ENCODE assay signal across 17 cellular contexts in the genomic region with DNA sequence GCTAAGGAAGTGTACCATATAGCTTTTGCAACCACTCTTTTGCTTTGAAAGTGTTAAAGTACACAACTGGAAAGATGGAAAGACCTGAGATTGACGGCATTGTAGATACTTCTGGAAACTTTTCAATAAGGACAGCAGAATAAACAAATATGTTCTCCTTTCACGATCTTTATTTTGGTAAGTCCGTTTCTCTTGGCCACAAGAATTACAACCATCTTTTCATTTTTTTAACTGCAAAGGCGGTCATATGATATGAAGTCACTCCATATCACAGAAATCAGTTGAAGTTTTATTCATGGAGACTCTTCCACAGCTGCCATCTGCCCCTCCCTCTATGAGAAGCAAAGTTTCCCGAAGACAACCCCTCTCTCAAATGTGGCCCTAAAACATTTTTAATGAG.
A peak's percentile ranks its signal among the peaks of the same experiment; 100 is the strongest.
DNase-seq lines count a peak whose midpoint lies in the region; ATAC-seq, FAIRE-seq and TF ChIP-seq lines count a peak whose summit lies in the region.
"Had no signal": no experiment of that assay in that cellular context is flagged by ENCODE, and none has a peak within 500 bp of the region (broad histone marks: within the 10 kb centered on the region; RNA-seq: fewer than 3 reads in every experiment).

No MANE protein-coding gene starts in this region.

- TF ChIP-seq CTCF in A549 (IDR thresholded peaks at IDR 0.05) (no peak), choroid plexus epithelial cell (conservative IDR thresholded peaks at IDR 0.05; ENCODE audit: low read depth, low read length) (no peak)

- peaks cover 20% of the 10 kb centered on the region for H3K36me3 Mint-ChIP-seq in activated T-helper 17 cell treated with anti-CD3 and anti-CD28 coated beads, Interleukin-2, amount 50 U/mL, for 72 hours (ENCODE audit: low read depth)

- H3K4me1 Mint-ChIP-seq in activated T-helper 17 cell treated with anti-CD3 and anti-CD28 coated beads, Interleukin-2, amount 50 U/mL, for 72 hours: peaks cover 61% of the 10 kb centered on the region

- peak overlapping the region; percentile 82 for H3K4me3 Mint-ChIP-seq in activated T-helper 17 cell treated with anti-CD3 and anti-CD28 coated beads, Interleukin-2, amount 50 U/mL, for 72 hours
- H3K4me3 Mint-ChIP-seq: CD8-positive, alpha-beta memory T cell had no signal

- no peak overlapping the region for H3K27ac Mint-ChIP-seq in activated T-helper 17 cell treated with anti-CD3 and anti-CD28 coated beads, Interleukin-2, amount 50 U/mL, for 72 hours
- H3K27ac Mint-ChIP-seq: CD8-positive, alpha-beta memory T cell had no signal

- no peak for TF ChIP-seq RAD21 in A549 (conservative IDR thresholded peaks at IDR 0.05 in 1 of 2, IDR thresholded peaks at IDR 0.05 in 1 of 2)

- DNase-seq in A549 (ENCODE audit: low read depth in 1 of 2, low spot score in 1 of 2) (no peak), choroid plexus epithelial cell (ENCODE audit: low read depth) (peak; percentile 81), myocyte (ENCODE audit: low read depth) (peak; percentile 38), EL (no peak), epidermal melanocyte (ENCODE audit: insufficient read length, low spot score) (no peak)
- no peak for DNase-seq in stimulated activated naive CD4-positive, alpha-beta T cell (lab: John Stamatoyannopoulos, UW)
- DNase-seq: AML-193; CD8-positive, alpha-beta memory T cell; DMS53 had no signal

- no peaks in the 10 kb centered on the region for H3K9me3 ChIP-seq in A549
- H3K9me3 ChIP-seq: BLaER1 had no signal

- no peaks in the 10 kb centered on the region for H3K27me3 Mint-ChIP-seq in activated T-helper 17 cell treated with anti-CD3 and anti-CD28 coated beads, Interleukin-2, amount 50 U/mL, for 72 hours
- H3K27me3 Mint-ChIP-seq: CD8-positive, alpha-beta memory T cell had no signal

- ATAC-seq in A549: no peak
- no peak for ATAC-seq in activated T-helper 17 cell treated with anti-CD3 and anti-CD28 coated beads, Interleukin-2, amount 50 U/mL, for 72 hours (replicated peaks)
- no peak for ATAC-seq in HG02981 (IDR thresholded peaks at IDR 0.05; ENCODE audit: unreplicated experiment)
- ATAC-seq: GM12878, HCT116 had no signal

- no peaks in the 10 kb centered on the region for H3K9me3 Mint-ChIP-seq in activated T-helper 17 cell treated with anti-CD3 and anti-CD28 coated beads, Interleukin-2, amount 50 U/mL, for 72 hours
- H3K9me3 Mint-ChIP-seq: CD8-positive, alpha-beta memory T cell had no signal

- WGBS in A549 (ENCODE audit: missing lambda C conversion rate): 17% methylated on average over 5 of the region's 5 CpGs

- TF ChIP-seq EP300 in A549 (IDR thresholded peaks at IDR 0.05): no peak

- H3K27ac ChIP-seq in A549: no peak overlapping the region
- H3K27ac ChIP-seq: 22Rv1, BLaER1 had no signal

- peak; percentile 59 for FAIRE-seq in A549 (lab: Jason Lieb, UNC)
- FAIRE-seq: GM12878, GM18507, H54 had no signal

- no peak for TF ChIP-seq POLR2A in A549 (IDR thresholded peaks at IDR 0.05; ENCODE audit: low read length)

- CTCF ChIA-PET in A549 (lab: Yijun Ruan, JAX): no interaction called here

- H3K4me2 ChIP-seq in A549: no peak overlapping the region
- H3K4me2 ChIP-seq: BLaER1 had no signal

- no peaks in the 10 kb centered on the region for H3K4me1 ChIP-seq in A549
- H3K4me1 ChIP-seq: BLaER1 had no signal

- POLR2A ChIA-PET in A549 (lab: Yijun Ruan, JAX): no interaction called here

- H3K4me3 ChIP-seq in A549: no peak overlapping the region
- no peak overlapping the region for H3K4me3 ChIP-seq in choroid plexus epithelial cell (ENCODE audit: low read depth, low read length)
- H3K4me3 ChIP-seq: BLaER1, GM12878 had no signal

TF ChIP-seq in A549, 52 proteins besides CTCF, POLR2A, EP300 and RAD21:
- TF ChIP-seq CHD4 (IDR thresholded peaks at IDR 0.05; ENCODE audit: borderline replicate concordance): no peak
- TF ChIP-seq NFE2L2 (conservative IDR thresholded peaks at IDR 0.05; ENCODE audit: low read length): no peak
- TF ChIP-seq, protein P1, sequence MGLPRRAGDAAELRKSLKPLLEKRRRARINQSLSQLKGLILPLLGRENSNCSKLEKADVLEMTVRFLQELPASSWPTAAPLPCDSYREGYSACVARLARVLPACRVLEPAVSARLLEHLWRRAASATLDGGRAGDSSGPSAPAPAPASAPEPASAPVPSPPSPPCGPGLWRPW (IDR thresholded peaks at IDR 0.05): no peak
- no peak for TF ChIP-seq HOXA7 (CRISPR knock-in tag; IDR thresholded peaks at IDR 0.05)
- TF ChIP-seq CBX2 (IDR thresholded peaks at IDR 0.05; ENCODE audit: borderline replicate concordance, low read depth): no peak
- TF ChIP-seq, protein P2, sequence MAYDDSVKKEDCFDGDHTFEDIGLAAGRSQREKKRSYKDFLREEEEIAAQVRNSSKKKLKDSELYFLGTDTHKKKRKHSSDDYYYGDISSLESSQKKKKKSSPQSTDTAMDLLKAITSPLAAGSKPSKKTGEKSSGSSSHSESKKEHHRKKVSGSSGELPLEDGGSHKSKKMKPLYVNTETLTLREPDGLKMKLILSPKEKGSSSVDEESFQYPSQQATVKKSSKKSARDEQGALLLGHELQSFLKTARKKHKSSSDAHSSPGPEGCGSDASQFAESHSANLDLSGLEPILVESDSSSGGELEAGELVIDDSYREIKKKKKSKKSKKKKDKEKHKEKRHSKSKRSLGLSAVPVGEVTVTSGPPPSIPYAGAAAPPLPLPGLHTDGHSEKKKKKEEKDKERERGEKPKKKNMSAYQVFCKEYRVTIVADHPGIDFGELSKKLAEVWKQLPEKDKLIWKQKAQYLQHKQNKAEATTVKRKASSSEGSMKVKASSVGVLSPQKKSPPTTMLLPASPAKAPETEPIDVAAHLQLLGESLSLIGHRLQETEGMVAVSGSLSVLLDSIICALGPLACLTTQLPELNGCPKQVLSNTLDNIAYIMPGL (CRISPR knock-in tag; IDR thresholded peaks at IDR 0.05; ENCODE audit: borderline replicate concordance): no peak
- no peak for TF ChIP-seq JUNB (IDR thresholded peaks at IDR 0.05)
- TF ChIP-seq TFCP2L1 (CRISPR knock-in tag; IDR thresholded peaks at IDR 0.05): no peak
- TF ChIP-seq, protein P3, sequence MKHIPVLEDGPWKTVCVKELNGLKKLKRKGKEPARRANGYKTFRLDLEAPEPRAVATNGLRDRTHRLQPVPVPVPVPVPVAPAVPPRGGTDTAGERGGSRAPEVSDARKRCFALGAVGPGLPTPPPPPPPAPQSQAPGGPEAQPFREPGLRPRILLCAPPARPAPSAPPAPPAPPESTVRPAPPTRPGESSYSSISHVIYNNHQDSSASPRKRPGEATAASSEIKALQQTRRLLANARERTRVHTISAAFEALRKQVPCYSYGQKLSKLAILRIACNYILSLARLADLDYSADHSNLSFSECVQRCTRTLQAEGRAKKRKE (CRISPR knock-in tag; IDR thresholded peaks at IDR 0.05; ENCODE audit: low read depth): no peak
- no peak for TF ChIP-seq RNF2 (IDR thresholded peaks at IDR 0.05; ENCODE audit: borderline replicate concordance, low read depth)
- TF ChIP-seq, protein P4, sequence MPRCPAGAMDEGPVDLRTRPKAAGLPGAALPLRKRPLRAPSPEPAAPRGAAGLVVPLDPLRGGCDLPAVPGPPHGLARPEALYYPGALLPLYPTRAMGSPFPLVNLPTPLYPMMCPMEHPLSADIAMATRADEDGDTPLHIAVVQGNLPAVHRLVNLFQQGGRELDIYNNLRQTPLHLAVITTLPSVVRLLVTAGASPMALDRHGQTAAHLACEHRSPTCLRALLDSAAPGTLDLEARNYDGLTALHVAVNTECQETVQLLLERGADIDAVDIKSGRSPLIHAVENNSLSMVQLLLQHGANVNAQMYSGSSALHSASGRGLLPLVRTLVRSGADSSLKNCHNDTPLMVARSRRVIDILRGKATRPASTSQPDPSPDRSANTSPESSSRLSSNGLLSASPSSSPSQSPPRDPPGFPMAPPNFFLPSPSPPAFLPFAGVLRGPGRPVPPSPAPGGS (IDR thresholded peaks at IDR 0.05): no peak
- no peak for TF ChIP-seq JUN (IDR thresholded peaks at IDR 0.05)
- no peak for TF ChIP-seq NR3C1 (IDR thresholded peaks at IDR 0.05)
- TF ChIP-seq, protein P5, sequence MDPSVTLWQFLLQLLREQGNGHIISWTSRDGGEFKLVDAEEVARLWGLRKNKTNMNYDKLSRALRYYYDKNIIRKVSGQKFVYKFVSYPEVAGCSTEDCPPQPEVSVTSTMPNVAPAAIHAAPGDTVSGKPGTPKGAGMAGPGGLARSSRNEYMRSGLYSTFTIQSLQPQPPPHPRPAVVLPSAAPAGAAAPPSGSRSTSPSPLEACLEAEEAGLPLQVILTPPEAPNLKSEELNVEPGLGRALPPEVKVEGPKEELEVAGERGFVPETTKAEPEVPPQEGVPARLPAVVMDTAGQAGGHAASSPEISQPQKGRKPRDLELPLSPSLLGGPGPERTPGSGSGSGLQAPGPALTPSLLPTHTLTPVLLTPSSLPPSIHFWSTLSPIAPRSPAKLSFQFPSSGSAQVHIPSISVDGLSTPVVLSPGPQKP (IDR thresholded peaks at IDR 0.05; ENCODE audit: low read depth, low read length): no peak
- no peak for TF ChIP-seq CEBPB (IDR thresholded peaks at IDR 0.05)
- no peak for TF ChIP-seq NPAS2 (CRISPR knock-in tag; IDR thresholded peaks at IDR 0.05; ENCODE audit: borderline replicate concordance)
- no peak for TF ChIP-seq EHF (CRISPR knock-in tag; IDR thresholded peaks at IDR 0.05)
- no peak for TF ChIP-seq KDM1A (IDR thresholded peaks at IDR 0.05; ENCODE audit: low read depth)
- no peak for TF ChIP-seq GATA3 (IDR thresholded peaks at IDR 0.05; ENCODE audit: borderline replicate concordance)

Comparison
In these comparisons a context has a peak if more than half of its experiments do, and no peak if none do; other contexts are left out.
1. DNase-seq: peak in choroid plexus epithelial cell (single experiment) and myocyte (single experiment); none in A549 (0 of 2), EL (single experiment), stimulated activated naive CD4-positive, alpha-beta T cell (0 of 6) and epidermal melanocyte (single experiment).